In genomic region chr13:83879431-83880171, GRCh38 we compare ENCODE assay signal across 9 cellular contexts. TPM values are rescaled to one million over a fixed set of nuclear protein-coding genes. Genes with fewer than 3 reads are reported as not detected.
DNase-seq lines count a peak whose midpoint lies in the region; ATAC-seq and TF ChIP-seq lines count a peak whose summit lies in the region.
"Had no signal": no experiment of that assay in that cellular context is flagged by ENCODE, and none has a peak within 500 bp of the region (broad histone marks: within the 10 kb centered on the region; RNA-seq: fewer than 3 reads in every experiment).

No MANE protein-coding gene starts in this region.

- H3K27ac Mint-ChIP-seq in activated CD8-positive, alpha-beta T cell treated with anti-CD3 and anti-CD28 coated beads, Interleukin-2, amount 10 ng/mL, durations not matched to agents 7 days and 5 days: no peak overlapping the region
- no peak overlapping the region for H3K27ac Mint-ChIP-seq in activated CD8-positive, alpha-beta T cell treated with anti-CD3 and anti-CD28 coated beads for 36 hours

- peak overlapping the region; percentile 73 to 96 (median 91) for H3K27ac ChIP-seq in dorsolateral prefrontal cortex
- peak overlapping the region; percentile 97 for H3K27ac ChIP-seq in temporal lobe (ENCODE audit: low read depth, low read length)

- ATAC-seq in activated CD8-positive, alpha-beta T cell treated with anti-CD3 and anti-CD28 coated beads, Interleukin-2, amount 10 ng/mL, durations not matched to agents 7 days and 5 days: no peak
- no peak for ATAC-seq in activated CD8-positive, alpha-beta T cell treated with anti-CD3 and anti-CD28 coated beads for 36 hours
- ATAC-seq: Panc1 had no signal

- CTCF ChIA-PET in activated CD8-positive, alpha-beta T cell treated with anti-CD3 and anti-CD28 coated beads, Interleukin-2, amount 10 ng/mL, durations not matched to agents 7 days and 5 days (lab: Charles Lee): no interaction called here
- CTCF ChIA-PET in activated CD8-positive, alpha-beta T cell treated with anti-CD3 and anti-CD28 coated beads for 36 hours (lab: Charles Lee): no interaction called here

- intact Hi-C loops in activated CD8-positive, alpha-beta T cell treated with anti-CD3 and anti-CD28 coated beads for 36 hours (cut with micrococcal nuclease): no loop called here
- intact Hi-C loops in dorsolateral prefrontal cortex (cut with DNase I): loop anchor here (5.0 to 10.0 kb wide), 6 partner anchors 42 to 247 kb away; no protein-coding TSS in a partner anchor

- H3K9me3 Mint-ChIP-seq in activated CD8-positive, alpha-beta T cell treated with anti-CD3 and anti-CD28 coated beads, Interleukin-2, amount 10 ng/mL, durations not matched to agents 7 days and 5 days (ENCODE audit: insufficient read depth): no peaks in the 10 kb centered on the region
- H3K9me3 Mint-ChIP-seq in activated CD8-positive, alpha-beta T cell treated with anti-CD3 and anti-CD28 coated beads for 36 hours: peaks cover 1% of the 10 kb centered on the region

- peaks cover 53% of the 10 kb centered on the region for H3K27me3 Mint-ChIP-seq in activated CD8-positive, alpha-beta T cell treated with anti-CD3 and anti-CD28 coated beads, Interleukin-2, amount 10 ng/mL, durations not matched to agents 7 days and 5 days (ENCODE audit: low read depth)
- H3K27me3 Mint-ChIP-seq in activated CD8-positive, alpha-beta T cell treated with anti-CD3 and anti-CD28 coated beads for 36 hours: peaks cover 59% of the 10 kb centered on the region

- H3K36me3 Mint-ChIP-seq in activated CD8-positive, alpha-beta T cell treated with anti-CD3 and anti-CD28 coated beads, Interleukin-2, amount 10 ng/mL, durations not matched to agents 7 days and 5 days (ENCODE audit: low read depth): no peaks in the 10 kb centered on the region
- no peaks in the 10 kb centered on the region for H3K36me3 Mint-ChIP-seq in activated CD8-positive, alpha-beta T cell treated with anti-CD3 and anti-CD28 coated beads for 36 hours (ENCODE audit: low read depth)

- H3K4me3 ChIP-seq in dorsolateral prefrontal cortex: peak overlapping the region; percentile 42 to 87 (median 70)

- H3K4me1 Mint-ChIP-seq in activated CD8-positive, alpha-beta T cell treated with anti-CD3 and anti-CD28 coated beads, Interleukin-2, amount 10 ng/mL, durations not matched to agents 7 days and 5 days (ENCODE audit: low read depth): peaks cover 9% of the 10 kb centered on the region
- H3K4me1 Mint-ChIP-seq in activated CD8-positive, alpha-beta T cell treated with anti-CD3 and anti-CD28 coated beads for 36 hours (ENCODE audit: low read depth): peaks cover 15% of the 10 kb centered on the region

- POLR2A ChIA-PET in activated CD8-positive, alpha-beta T cell treated with anti-CD3 and anti-CD28 coated beads, Interleukin-2, amount 10 ng/mL, durations not matched to agents 7 days and 5 days (lab: Charles Lee): no interaction called here
- POLR2A ChIA-PET in activated CD8-positive, alpha-beta T cell treated with anti-CD3 and anti-CD28 coated beads for 36 hours (lab: Charles Lee): no interaction called here

- DNase-seq in activated CD8-positive, alpha-beta T cell treated with anti-CD3 and anti-CD28 coated beads, Interleukin-2, amount 10 ng/mL, durations not matched to agents 7 days and 5 days: no peak
- DNase-seq in activated CD8-positive, alpha-beta T cell treated with anti-CD3 and anti-CD28 coated beads for 36 hours: no peak
- peak in 9 of 10 donors; percentile 42 to 80 (median 69) for DNase-seq in dorsolateral prefrontal cortex
- DNase-seq in midbrain (lab: John Stamatoyannopoulos, UW): peak; percentile 54
- no peak for DNase-seq in NCI-H526 treated with DMSO at 0.1 percent for 48 hours (lab: John Stamatoyannopoulos, UW)
- DNase-seq in dedifferentiated amniotic fluid mesenchymal stem cell (ENCODE audit: extremely low spot score): no peak
- DNase-seq in Kasumi-1 (lab: John Stamatoyannopoulos, UW): no peak

- TF ChIP-seq CTCF in activated CD8-positive, alpha-beta T cell treated with anti-CD3 and anti-CD28 coated beads for 36 hours (IDR thresholded peaks at IDR 0.05): no peak
- TF ChIP-seq CTCF in dorsolateral prefrontal cortex (IDR thresholded peaks at IDR 0.05 in 54 of 56, conservative IDR thresholded peaks at IDR 0.05 in 2 of 56; ENCODE audit: low read depth in 1 of 56, partially characterized antibody in 56 of 56): peak in 3 of 56 donors; percentile 5 to 12 (median 7)

- peak overlapping the region; percentile 34 for H3K4me3 Mint-ChIP-seq in activated CD8-positive, alpha-beta T cell treated with anti-CD3 and anti-CD28 coated beads, Interleukin-2, amount 10 ng/mL, durations not matched to agents 7 days and 5 days
- no peak overlapping the region for H3K4me3 Mint-ChIP-seq in activated CD8-positive, alpha-beta T cell treated with anti-CD3 and anti-CD28 coated beads for 36 hours

- H3K27me3 ChIP-seq in dorsolateral prefrontal cortex: peaks cover 0 to 17% (median 0%) of the 10 kb centered on the region in 45 donors

RNA-seq across cellular contexts. Expression of gene SLITRK1, which starts 2.7 kb away (rescaled TPM):
- not detected for total RNA-seq in activated CD8-positive, alpha-beta T cell treated with anti-CD3 and anti-CD28 coated beads, Interleukin-2, amount 10 ng/mL, durations not matched to agents 7 days and 5 days
- not detected for total RNA-seq in activated CD8-positive, alpha-beta T cell treated with anti-CD3 and anti-CD28 coated beads for 36 hours
- total RNA-seq in dorsolateral prefrontal cortex: 10 to 100 TPM; 24.5 to 76.6 (median 58.5) TPM
- 30.7 TPM for total RNA-seq in temporal lobe

Comparison
In these comparisons a context has a peak if more than half of its experiments do, and no peak if none do; other contexts are left out.
1. DNase-seq: peak in dorsolateral prefrontal cortex (9 of 10) and midbrain (single experiment); none in activated CD8-positive, alpha-beta T cell treated with anti-CD3 and anti-CD28 coated beads, Interleukin-2, amount 10 ng/mL, durations not matched to agents 7 days and 5 days (single experiment), activated CD8-positive, alpha-beta T cell treated with anti-CD3 and anti-CD28 coated beads for 36 hours (single experiment), NCI-H526 treated with DMSO at 0.1 percent for 48 hours (single experiment), dedifferentiated amniotic fluid mesenchymal stem cell (single experiment) and Kasumi-1 (0 of 2).
2. RNA of gene SLITRK1, which starts 2.7 kb away (total RNA-seq): 24.5 to 76.6 TPM in dorsolateral prefrontal cortex and 30.7 TPM in temporal lobe (single experiment); not detected in activated CD8-positive, alpha-beta T cell treated with anti-CD3 and anti-CD28 coated beads, Interleukin-2, amount 10 ng/mL, durations not matched to agents 7 days and 5 days and not detected in activated CD8-positive, alpha-beta T cell treated with anti-CD3 and anti-CD28 coated beads for 36 hours; every median in the first group is over 10 times any median in the second.